Comparison of ENCODE assay signal across 1 cellular context in the genomic region with DNA sequence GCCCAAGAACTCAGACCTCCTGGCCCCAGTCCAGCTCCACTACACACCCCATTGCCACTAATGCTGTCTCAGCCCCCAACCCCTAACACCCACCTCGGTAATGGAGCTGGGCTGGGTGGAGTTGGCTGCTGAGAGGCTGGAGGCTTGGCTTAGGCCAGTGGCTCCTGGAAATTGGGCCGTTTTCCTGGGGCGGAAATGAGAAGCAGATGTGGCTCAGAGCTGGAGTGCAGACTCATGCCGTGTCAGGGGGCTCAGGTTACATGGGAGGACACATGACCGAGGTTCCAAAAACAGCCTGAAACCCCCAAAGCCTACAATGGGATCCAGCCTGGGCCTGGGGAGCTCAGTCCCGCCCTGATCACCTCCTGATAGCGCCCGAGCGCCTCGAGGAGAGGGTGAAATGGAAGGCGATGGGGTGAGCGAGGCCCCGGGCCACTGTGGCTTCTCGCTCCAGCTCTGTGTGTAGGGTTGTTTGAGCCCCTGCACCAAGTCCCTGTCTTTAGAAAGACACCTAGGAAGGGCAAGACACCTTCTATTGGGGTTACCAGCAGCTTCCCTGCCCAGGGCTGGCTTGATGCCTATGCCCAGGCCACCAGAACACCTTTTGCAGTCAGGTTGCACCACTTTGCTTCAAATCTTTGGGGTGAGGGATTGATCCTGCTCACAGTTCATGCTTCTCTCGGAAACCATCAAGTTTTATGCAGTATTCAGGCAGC.
TF ChIP-seq lines count a peak whose summit lies in the region.

No MANE protein-coding gene starts in this region.

TF ChIP-seq in HepG2, 621 proteins besides CTCF, POLR2A, EP300 and RAD21 (continued from another document):
- no peak for TF ChIP-seq ZBTB44 (CRISPR knock-in tag; IDR thresholded peaks at IDR 0.05)
- no peak for TF ChIP-seq MTF2 (CRISPR knock-in tag; IDR thresholded peaks at IDR 0.05; ENCODE audit: borderline replicate concordance)
- TF ChIP-seq POLR2AphosphoS5 (IDR thresholded peaks at IDR 0.05; ENCODE audit: low read depth, low read length): no peak
- no peak for TF ChIP-seq ZBTB3 (CRISPR knock-in tag; IDR thresholded peaks at IDR 0.05; ENCODE audit: borderline replicate concordance, low read depth)
- TF ChIP-seq, protein P1, sequence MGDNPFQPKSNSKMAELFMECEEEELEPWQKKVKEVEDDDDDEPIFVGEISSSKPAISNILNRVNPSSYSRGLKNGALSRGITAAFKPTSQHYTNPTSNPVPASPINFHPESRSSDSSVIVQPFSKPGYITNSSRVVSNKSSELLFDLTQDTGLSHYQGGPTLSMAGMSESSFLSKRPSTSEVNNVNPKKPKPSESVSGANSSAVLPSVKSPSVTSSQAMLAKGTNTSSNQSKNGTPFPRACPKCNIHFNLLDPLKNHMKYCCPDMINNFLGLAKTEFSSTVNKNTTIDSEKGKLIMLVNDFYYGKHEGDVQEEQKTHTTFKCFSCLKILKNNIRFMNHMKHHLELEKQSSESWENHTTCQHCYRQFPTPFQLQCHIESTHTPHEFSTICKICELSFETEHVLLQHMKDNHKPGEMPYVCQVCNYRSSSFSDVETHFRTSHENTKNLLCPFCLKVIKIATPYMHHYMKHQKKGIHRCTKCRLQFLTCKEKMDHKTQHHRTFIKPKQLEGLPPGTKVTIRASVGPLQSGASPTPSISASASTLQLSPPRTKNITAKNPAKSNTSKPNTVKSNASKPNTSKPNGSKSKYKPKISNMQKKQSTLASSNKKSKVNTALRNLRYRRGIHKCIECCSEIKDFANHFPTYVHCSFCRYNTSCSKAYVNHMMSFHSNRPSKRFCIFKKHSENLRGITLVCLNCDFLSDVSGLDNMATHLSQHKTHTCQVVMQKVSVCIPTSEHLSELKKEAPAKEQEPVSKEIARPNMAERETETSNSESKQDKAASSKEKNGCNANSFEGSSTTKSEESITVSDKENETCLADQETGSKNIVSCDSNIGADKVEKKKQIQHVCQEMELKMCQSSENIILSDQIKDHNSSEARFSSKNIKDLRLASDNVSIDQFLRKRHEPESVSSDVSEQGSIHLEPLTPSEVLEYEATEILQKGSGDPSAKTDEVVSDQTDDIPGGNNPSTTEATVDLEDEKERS (CRISPR knock-in tag; IDR thresholded peaks at IDR 0.05): no peak
- TF ChIP-seq, protein P2, sequence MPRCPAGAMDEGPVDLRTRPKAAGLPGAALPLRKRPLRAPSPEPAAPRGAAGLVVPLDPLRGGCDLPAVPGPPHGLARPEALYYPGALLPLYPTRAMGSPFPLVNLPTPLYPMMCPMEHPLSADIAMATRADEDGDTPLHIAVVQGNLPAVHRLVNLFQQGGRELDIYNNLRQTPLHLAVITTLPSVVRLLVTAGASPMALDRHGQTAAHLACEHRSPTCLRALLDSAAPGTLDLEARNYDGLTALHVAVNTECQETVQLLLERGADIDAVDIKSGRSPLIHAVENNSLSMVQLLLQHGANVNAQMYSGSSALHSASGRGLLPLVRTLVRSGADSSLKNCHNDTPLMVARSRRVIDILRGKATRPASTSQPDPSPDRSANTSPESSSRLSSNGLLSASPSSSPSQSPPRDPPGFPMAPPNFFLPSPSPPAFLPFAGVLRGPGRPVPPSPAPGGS (CRISPR knock-in tag; IDR thresholded peaks at IDR 0.05): no peak
- TF ChIP-seq ZBTB1 (CRISPR knock-in tag; IDR thresholded peaks at IDR 0.05; ENCODE audit: borderline replicate concordance): no peak
- TF ChIP-seq HDAC2 (CRISPR knock-in tag; IDR thresholded peaks at IDR 0.05): no peak
- TF ChIP-seq ZNF768 (CRISPR knock-in tag; IDR thresholded peaks at IDR 0.05): peak; percentile 62; the same call in 1 of the 2 replicates
TF ChIP-seq in HepG2: peak in this region for 3.
